ENCODE assay signal across 24 cellular contexts in genomic region chr6:24340998-24341934, GRCh38. TPM values are rescaled to one million over a fixed set of nuclear protein-coding genes. Genes with fewer than 3 reads are reported as not detected.
DNase-seq lines count a peak whose midpoint lies in the region; ATAC-seq, FAIRE-seq and TF ChIP-seq lines count a peak whose summit lies in the region.
"Had no signal": no experiment of that assay in that cellular context is flagged by ENCODE, and none has a peak within 500 bp of the region (broad histone marks: within the 10 kb centered on the region; RNA-seq: fewer than 3 reads in every experiment).

No MANE protein-coding gene starts in this region.

- no peak overlapping the region for H3K9ac ChIP-seq in kidney (ENCODE audit: low read length in 2 of 2)

- H3K27ac ChIP-seq in VCaP (peak overlapping the region; percentile 85), kidney (ENCODE audit: low read depth in 2 of 2, low read length in 2 of 2) (peak overlapping the region in 1 of 2 donors; percentile 48)
- H3K27ac ChIP-seq: colonic mucosa, ovary, testis had no signal

- H3K27ac Mint-ChIP-seq in activated T-helper 2 cell treated with anti-CD3 and anti-CD28 coated beads, Interferon-gamma antibody, Interleukin-2, Interleukin-4, amounts not matched to agents 10 μg/mL and 5 μg/mL and 100 μg/mL, durations not matched to agents 14 hours and 24 hours and 36 hours = no peak overlapping the region
- H3K27ac Mint-ChIP-seq: activated naive CD4-positive, alpha-beta T cell treated with anti-CD3 and anti-CD28 coated beads, Interleukin-2, amount 50 U/mL, for 72 hours; CD14-positive monocyte; memory B cell; naive thymus-derived CD8-positive, alpha-beta T cell; stimulated activated effector memory CD8-positive, alpha-beta T cell treated with anti-CD3 and anti-CD28 coated beads, Interleukin-12 subunit alpha, Interleukin-12 subunit beta, amount 100 ng/mL, for 72 hours had no signal

- in situ Hi-C loops in Caki2 (cut with HindIII; ENCODE audit: low pct_unique_long_range_greater_than_20kb, low sequenced_read_pairs) = no loop called here

- H3K36me3 ChIP-seq in mucosa of descending colon (ENCODE audit: low read depth) (no peaks in the 10 kb centered on the region), kidney (ENCODE audit: control insufficient read depth in 1 of 2, insufficient read depth in 2 of 2, low read length in 2 of 2) (no peaks in the 10 kb centered on the region)
- H3K36me3 ChIP-seq: colonic mucosa, ovary had no signal

- H3K9me3 ChIP-seq in mucosa of descending colon (no peaks in the 10 kb centered on the region), kidney (ENCODE audit: control insufficient read depth in 1 of 2, low read length in 2 of 2) (peaks cover 0 to 4% of the 10 kb centered on the region in 2 donors)
- H3K9me3 ChIP-seq: colonic mucosa, testis had no signal

- FAIRE-seq in kidney (lab: Jason Lieb, UNC) = no peak
- FAIRE-seq: GM12878, H54 had no signal

- TF ChIP-seq CTCF in VCaP (conservative IDR thresholded peaks at IDR 0.05) (no peak), fibroblast of villous mesenchyme (IDR thresholded peaks at IDR 0.05; ENCODE audit: insufficient read depth, low read depth, low read length) (no peak), mucosa of descending colon (IDR thresholded peaks at IDR 0.05) (no peak), kidney (IDR thresholded peaks at IDR 0.05; ENCODE audit: borderline replicate concordance, extremely low read depth, insufficient read depth) (no peak)

- intact Hi-C loops in mucosa of descending colon (cut with DNase I, micrococcal nuclease) (no loop called here), kidney (cut with DNase I) (no loop called here)
- intact Hi-C loops in activated T-helper 2 cell treated with anti-CD3 and anti-CD28 coated beads, Interferon-gamma antibody, Interleukin-2, Interleukin-4, amounts not matched to agents 10 μg/mL and 5 μg/mL and 100 μg/mL, durations not matched to agents 14 hours and 24 hours and 36 hours (cut with micrococcal nuclease) = no loop called here

- peak; percentile 36 for ATAC-seq in mucosa of descending colon
- no peak for ATAC-seq in GM19455 (IDR thresholded peaks at IDR 0.05; ENCODE audit: unreplicated experiment)
- ATAC-seq: activated naive CD4-positive, alpha-beta T cell treated with anti-CD3 and anti-CD28 coated beads, Interleukin-2, amount 50 U/mL, for 72 hours; GM12878; naive thymus-derived CD8-positive, alpha-beta T cell; stimulated activated effector memory CD8-positive, alpha-beta T cell treated with anti-CD3 and anti-CD28 coated beads, Interleukin-12 subunit alpha, Interleukin-12 subunit beta, amount 100 ng/mL, for 72 hours had no signal

- H3K4me3 Mint-ChIP-seq in activated T-helper 2 cell treated with anti-CD3 and anti-CD28 coated beads, Interferon-gamma antibody, Interleukin-2, Interleukin-4, amounts not matched to agents 10 μg/mL and 5 μg/mL and 100 μg/mL, durations not matched to agents 14 hours and 24 hours and 36 hours (ENCODE audit: low read depth) = no peak overlapping the region
- H3K4me3 Mint-ChIP-seq: CD14-positive monocyte; memory B cell; naive thymus-derived CD8-positive, alpha-beta T cell; stimulated activated effector memory CD8-positive, alpha-beta T cell treated with anti-CD3 and anti-CD28 coated beads, Interleukin-12 subunit alpha, Interleukin-12 subunit beta, amount 100 ng/mL, for 72 hours had no signal

- H3K4me3 ChIP-seq in fibroblast of villous mesenchyme (ENCODE audit: low read depth, low read length) = no peak overlapping the region
- H3K4me3 ChIP-seq in mucosa of descending colon = no peak overlapping the region
- H3K4me3 ChIP-seq in kidney (ENCODE audit: low read length in 2 of 2) = no peak overlapping the region
- H3K4me3 ChIP-seq: colonic mucosa, GM12878, ovary, testis had no signal

- H3K4me1 ChIP-seq in mucosa of descending colon (ENCODE audit: low read depth) = no peaks in the 10 kb centered on the region
- H3K4me1 ChIP-seq in kidney (ENCODE audit: control insufficient read depth in 1 of 2, insufficient read depth in 1 of 2, low read depth in 1 of 2, low read length in 2 of 2) = peaks cover 0 to 5% of the 10 kb centered on the region in 2 donors
- H3K4me1 ChIP-seq: colonic mucosa, testis had no signal

- no peaks in the 10 kb centered on the region for H3K4me1 Mint-ChIP-seq in activated T-helper 2 cell treated with anti-CD3 and anti-CD28 coated beads, Interferon-gamma antibody, Interleukin-2, Interleukin-4, amounts not matched to agents 10 μg/mL and 5 μg/mL and 100 μg/mL, durations not matched to agents 14 hours and 24 hours and 36 hours (ENCODE audit: low read depth)
- H3K4me1 Mint-ChIP-seq: CD14-positive monocyte; memory B cell; naive thymus-derived CD8-positive, alpha-beta T cell; stimulated activated effector memory CD8-positive, alpha-beta T cell treated with anti-CD3 and anti-CD28 coated beads, Interleukin-12 subunit alpha, Interleukin-12 subunit beta, amount 100 ng/mL, for 72 hours had no signal

- H3K36me3 Mint-ChIP-seq in activated T-helper 2 cell treated with anti-CD3 and anti-CD28 coated beads, Interferon-gamma antibody, Interleukin-2, Interleukin-4, amounts not matched to agents 10 μg/mL and 5 μg/mL and 100 μg/mL, durations not matched to agents 14 hours and 24 hours and 36 hours (ENCODE audit: low read depth) = no peaks in the 10 kb centered on the region
- H3K36me3 Mint-ChIP-seq: CD14-positive monocyte; stimulated activated effector memory CD8-positive, alpha-beta T cell treated with anti-CD3 and anti-CD28 coated beads, Interleukin-12 subunit alpha, Interleukin-12 subunit beta, amount 100 ng/mL, for 72 hours had no signal

- H3K9me3 Mint-ChIP-seq in activated T-helper 2 cell treated with anti-CD3 and anti-CD28 coated beads, Interferon-gamma antibody, Interleukin-2, Interleukin-4, amounts not matched to agents 10 μg/mL and 5 μg/mL and 100 μg/mL, durations not matched to agents 14 hours and 24 hours and 36 hours = peaks cover 7% of the 10 kb centered on the region

- H3K27me3 Mint-ChIP-seq in activated T-helper 2 cell treated with anti-CD3 and anti-CD28 coated beads, Interferon-gamma antibody, Interleukin-2, Interleukin-4, amounts not matched to agents 10 μg/mL and 5 μg/mL and 100 μg/mL, durations not matched to agents 14 hours and 24 hours and 36 hours (ENCODE audit: low read depth) = peaks cover 9% of the 10 kb centered on the region

- DNase-seq in Caki2 (ENCODE audit: low read depth) (peak; percentile 93), fibroblast of villous mesenchyme (ENCODE audit: low read depth) (peak; percentile 18), mucosa of descending colon (no peak), NCI-H2107 treated with DMSO at 0.1 percent for 48 hours (lab: John Stamatoyannopoulos, UW; ENCODE audit: unreplicated experiment) (no peak), kidney (no peak)
- DNase-seq in activated T-helper 2 cell treated with anti-CD3 and anti-CD28 coated beads, Interferon-gamma antibody, Interleukin-2, Interleukin-4, amounts not matched to agents 10 μg/mL and 5 μg/mL and 100 μg/mL, durations not matched to agents 14 hours and 24 hours and 36 hours (ENCODE audit: low spot score) = no peak
- DNase-seq: activated CD4-positive, alpha-beta T cell treated with anti-CD3 and anti-CD28 coated beads for 1 hour; colonic mucosa; foreskin fibroblast; KBM-7; naive thymus-derived CD8-positive, alpha-beta T cell; NCI-H2029; NCI-H446; ovary; T-helper 9 cell; testis had no signal

RNA-seq across cellular contexts. Expression of gene DCDC2, which starts 16.6 kb away (rescaled TPM):
- total RNA-seq in Caki2 (2014; rRNA removed; shearing (Covaris generic); ENCODE audit: low replicate concordance) = 4.7 and 5.4 TPM in 2 replicates
- total RNA-seq in fibroblast of villous mesenchyme (under 0.01 and 0.43 TPM in 2 replicates), mucosa of descending colon (1 to 10 TPM in 2 of 3 donors, under 1 TPM in 1; 0.44 to 3.2 (median 2.6) TPM), kidney (110 TPM)
- not detected in 2 replicates for total RNA-seq in activated T-helper 2 cell treated with anti-CD3 and anti-CD28 coated beads, Interferon-gamma antibody, Interleukin-2, Interleukin-4, amounts not matched to agents 10 μg/mL and 5 μg/mL and 100 μg/mL, durations not matched to agents 14 hours and 24 hours and 36 hours
- 22.1 TPM for polyA plus RNA-seq in kidney (ENCODE audit: insufficient read depth, low read depth, low replicate concordance)
- total RNA-seq: naive thymus-derived CD8-positive, alpha-beta T cell had no signal
- polyA plus RNA-seq: CD14-positive monocyte; naive thymus-derived CD8-positive, alpha-beta T cell had no signal

Comparison
In these comparisons a context has a peak if more than half of its experiments do, and no peak if none do; other contexts are left out.
1. DNase-seq: peak in Caki2 (single experiment) and fibroblast of villous mesenchyme (single experiment); none in mucosa of descending colon (0 of 3), NCI-H2107 treated with DMSO at 0.1 percent for 48 hours (single experiment), activated T-helper 2 cell treated with anti-CD3 and anti-CD28 coated beads, Interferon-gamma antibody, Interleukin-2, Interleukin-4, amounts not matched to agents 10 μg/mL and 5 μg/mL and 100 μg/mL, durations not matched to agents 14 hours and 24 hours and 36 hours (single experiment) and kidney (single experiment).
2. RNA of gene DCDC2, which starts 16.6 kb away (total RNA-seq): 110 TPM in kidney (single experiment); 4.7 to 5.4 TPM in Caki2, 0.44 to 3.2 TPM in mucosa of descending colon, under 0.01 to 0.43 TPM in fibroblast of villous mesenchyme and not detected in activated T-helper 2 cell treated with anti-CD3 and anti-CD28 coated beads, Interferon-gamma antibody, Interleukin-2, Interleukin-4, amounts not matched to agents 10 μg/mL and 5 μg/mL and 100 μg/mL, durations not matched to agents 14 hours and 24 hours and 36 hours; every median in the first group is over 10 times any median in the second.